18 cellular contexts compared by ENCODE assay signal in genomic region chr1:27346357-27346756, GRCh38. TPM values are rescaled to one million over a fixed set of nuclear protein-coding genes. Genes with fewer than 3 reads are reported as not detected.
DNase-seq lines count a peak whose midpoint lies in the region; ATAC-seq, FAIRE-seq and TF ChIP-seq lines count a peak whose summit lies in the region.
"Had no signal": no experiment of that assay in that cellular context is flagged by ENCODE, and none has a peak within 500 bp of the region (broad histone marks: within the 10 kb centered on the region; RNA-seq: fewer than 3 reads in every experiment).

No MANE protein-coding gene starts in this region.

- no peak for ATAC-seq in CD4-positive, CD25-positive, alpha-beta regulatory T cell (ENCODE audit: low read depth in 2 of 2)
- ATAC-seq in activated CD8-positive, alpha-beta T cell treated with anti-CD3 and anti-CD28 coated beads, Interleukin-2, amount 10 ng/mL, durations not matched to agents 7 days and 5 days: no peak
- no peak for ATAC-seq in naive thymus-derived CD8-positive, alpha-beta T cell

- H3K36me3 Mint-ChIP-seq in CD4-positive, CD25-positive, alpha-beta regulatory T cell: peaks cover 22% of the 10 kb centered on the region
- peaks cover 16 to 46% of the 10 kb centered on the region in 2 donors for H3K36me3 Mint-ChIP-seq in CD4-positive, alpha-beta memory T cell
- peaks cover 33% of the 10 kb centered on the region for H3K36me3 Mint-ChIP-seq in activated CD8-positive, alpha-beta T cell treated with anti-CD3 and anti-CD28 coated beads, Interleukin-2, amount 10 ng/mL, durations not matched to agents 7 days and 5 days (ENCODE audit: low read depth)
- peaks cover 0 to 30% (median 2%) of the 10 kb centered on the region in 3 donors for H3K36me3 Mint-ChIP-seq in naive thymus-derived CD8-positive, alpha-beta T cell
- H3K36me3 Mint-ChIP-seq: IgD-negative memory B cell had no signal

- no peak for FAIRE-seq in small intestine (lab: Jason Lieb, UNC)
- FAIRE-seq: H54, RCC 7860 had no signal

- POLR2A ChIA-PET in CD4-positive, alpha-beta memory T cell (lab: Charles Lee; ENCODE audit: partially characterized antibody): interaction anchor here (0.7 to 8.3 kb wide), 2 partner anchors 10 to 24 kb away, joined by 3 to 202 read pairs; no protein-coding TSS in a partner anchor
- POLR2A ChIA-PET in activated CD8-positive, alpha-beta T cell treated with anti-CD3 and anti-CD28 coated beads, Interleukin-2, amount 10 ng/mL, durations not matched to agents 7 days and 5 days (lab: Charles Lee): interaction anchor here (1.1 kb wide), 1 partner anchor 10 kb away, joined by 3 read pairs; no protein-coding TSS in a partner anchor
- POLR2A ChIA-PET in naive thymus-derived CD8-positive, alpha-beta T cell (lab: Charles Lee): interaction anchor here (0.7 to 10.3 kb wide), 4 partner anchors 10 to 1368 kb away, joined by 4 to 142 read pairs (median 6); partner anchors contain the start of genes MAP3K6 and TMEM222

- no peaks in the 10 kb centered on the region for H3K27me3 Mint-ChIP-seq in CD4-positive, CD25-positive, alpha-beta regulatory T cell
- no peaks in the 10 kb centered on the region for H3K27me3 Mint-ChIP-seq in CD4-positive, alpha-beta memory T cell
- H3K27me3 Mint-ChIP-seq in activated CD8-positive, alpha-beta T cell treated with anti-CD3 and anti-CD28 coated beads, Interleukin-2, amount 10 ng/mL, durations not matched to agents 7 days and 5 days (ENCODE audit: low read depth): no peaks in the 10 kb centered on the region
- H3K27me3 Mint-ChIP-seq in naive thymus-derived CD8-positive, alpha-beta T cell: no peaks in the 10 kb centered on the region
- H3K27me3 Mint-ChIP-seq: IgD-negative memory B cell had no signal

- no peak overlapping the region for H3K4me3 ChIP-seq in CD4-positive, CD25-positive, alpha-beta regulatory T cell (ENCODE audit: low read depth, low read length)
- no peak overlapping the region for H3K4me3 ChIP-seq in CD4-positive, alpha-beta memory T cell (ENCODE audit: low read length in 2 of 2)
- H3K4me3 ChIP-seq in small intestine (ENCODE audit: low read depth in 1 of 2, low read length in 2 of 2): no peak overlapping the region
- H3K4me3 ChIP-seq: BLaER1 had no signal

- CTCF ChIA-PET in CD4-positive, alpha-beta memory T cell (lab: Charles Lee; ENCODE audit: partially characterized antibody): interaction anchor here (1.1 to 9.6 kb wide), 5 partner anchors 11 to 45 kb away, joined by 3 to 105 read pairs (median 6); no protein-coding TSS in a partner anchor
- CTCF ChIA-PET in activated CD8-positive, alpha-beta T cell treated with anti-CD3 and anti-CD28 coated beads, Interleukin-2, amount 10 ng/mL, durations not matched to agents 7 days and 5 days (lab: Charles Lee): interaction anchor here (0.9 to 7.2 kb wide), 5 partner anchors 11 to 50 kb away, joined by 3 to 99 read pairs (median 4); partner anchors contain the start of gene GPR3

- peaks cover 50% of the 10 kb centered on the region for H3K4me1 ChIP-seq in CD4-positive, CD25-positive, alpha-beta regulatory T cell (ENCODE audit: control insufficient read depth, insufficient read depth, low read length, poor library complexity, severe bottlenecking)
- peaks cover 42% of the 10 kb centered on the region for H3K4me1 ChIP-seq in CD4-positive, alpha-beta memory T cell (ENCODE audit: insufficient read depth, low read length)
- peaks cover 0 to 5% of the 10 kb centered on the region in 2 donors for H3K4me1 ChIP-seq in small intestine (ENCODE audit: control insufficient read depth in 2 of 2, insufficient read depth in 1 of 2, low read depth in 1 of 2, low read length in 1 of 2)

- peaks cover 4 to 45% (median 22%) of the 10 kb centered on the region in 4 donors for H3K4me1 Mint-ChIP-seq in CD4-positive, CD25-positive, alpha-beta regulatory T cell
- H3K4me1 Mint-ChIP-seq in CD4-positive, alpha-beta memory T cell: peaks cover 18 to 46% (median 32%) of the 10 kb centered on the region in 4 donors
- H3K4me1 Mint-ChIP-seq in activated CD8-positive, alpha-beta T cell treated with anti-CD3 and anti-CD28 coated beads, Interleukin-2, amount 10 ng/mL, durations not matched to agents 7 days and 5 days (ENCODE audit: low read depth): peaks cover 42% of the 10 kb centered on the region
- H3K4me1 Mint-ChIP-seq in naive thymus-derived CD8-positive, alpha-beta T cell: peaks cover 18 to 53% (median 41%) of the 10 kb centered on the region in 4 donors

- H3K9me3 Mint-ChIP-seq in CD4-positive, CD25-positive, alpha-beta regulatory T cell: no peaks in the 10 kb centered on the region
- no peaks in the 10 kb centered on the region for H3K9me3 Mint-ChIP-seq in CD4-positive, alpha-beta memory T cell
- H3K9me3 Mint-ChIP-seq in activated CD8-positive, alpha-beta T cell treated with anti-CD3 and anti-CD28 coated beads, Interleukin-2, amount 10 ng/mL, durations not matched to agents 7 days and 5 days (ENCODE audit: insufficient read depth): no peaks in the 10 kb centered on the region
- H3K9me3 Mint-ChIP-seq in naive thymus-derived CD8-positive, alpha-beta T cell: no peaks in the 10 kb centered on the region
- H3K9me3 Mint-ChIP-seq: IgD-negative memory B cell had no signal

- no peak overlapping the region for H3K27ac ChIP-seq in CD4-positive, CD25-positive, alpha-beta regulatory T cell (ENCODE audit: insufficient read depth, low read length, poor library complexity, severe bottlenecking)
- H3K27ac ChIP-seq in CD4-positive, alpha-beta memory T cell (ENCODE audit: low read depth, low read length): no peak overlapping the region
- no peak overlapping the region for H3K27ac ChIP-seq in small intestine (ENCODE audit: low read depth in 1 of 2, low read length in 1 of 2)
- H3K27ac ChIP-seq: BLaER1 had no signal

- DNase-seq in CD4-positive, CD25-positive, alpha-beta regulatory T cell: no peak
- DNase-seq in CD4-positive, alpha-beta memory T cell: no peak
- DNase-seq in activated CD8-positive, alpha-beta T cell treated with anti-CD3 and anti-CD28 coated beads, Interleukin-2, amount 10 ng/mL, durations not matched to agents 7 days and 5 days: no peak
- no peak for DNase-seq in naive thymus-derived CD8-positive, alpha-beta T cell
- DNase-seq in erythroblast (lab: John Stamatoyannopoulos, UW) (no peak), small intestine (no peak), SW480 (ENCODE audit: low spot score) (no peak)
- DNase-seq: Caco-2, DMS53, NCI-H1417, NCI-H2029, NCI-H510A treated with DMSO at 0.1 percent for 48 hours, SIG-M5 had no signal

- H3K36me3 ChIP-seq in CD4-positive, CD25-positive, alpha-beta regulatory T cell (ENCODE audit: control insufficient read depth, insufficient read depth, low read length): peaks cover 30% of the 10 kb centered on the region
- H3K36me3 ChIP-seq in CD4-positive, alpha-beta memory T cell (ENCODE audit: insufficient read depth, low read length): peaks cover 22% of the 10 kb centered on the region
- H3K36me3 ChIP-seq in small intestine (ENCODE audit: control insufficient read depth in 2 of 2, insufficient read depth in 2 of 2, low read length in 2 of 2): no peaks in the 10 kb centered on the region

- H3K27me3 ChIP-seq in CD4-positive, CD25-positive, alpha-beta regulatory T cell (ENCODE audit: control insufficient read depth, insufficient read depth, low read length): no peaks in the 10 kb centered on the region
- H3K27me3 ChIP-seq in CD4-positive, alpha-beta memory T cell (ENCODE audit: insufficient read depth, low read length): no peaks in the 10 kb centered on the region
- H3K27me3 ChIP-seq in small intestine (ENCODE audit: control insufficient read depth in 2 of 2, insufficient read depth in 2 of 2, low read length in 2 of 2): no peaks in the 10 kb centered on the region
- H3K27me3 ChIP-seq: BLaER1 had no signal

- 93 to 97% (median 94%) methylated on average over 8 of the region's 8 CpGs for WGBS in small intestine, 3 donors

- intact Hi-C loops in CD4-positive, alpha-beta memory T cell (cut with micrococcal nuclease): no loop called here

- H3K4me3 Mint-ChIP-seq in CD4-positive, CD25-positive, alpha-beta regulatory T cell: peak overlapping the region in 3 of 4 donors; percentile 62 to 93 (median 71)
- peak overlapping the region in 5 of 8 donors; percentile 27 to 73 (median 54) for H3K4me3 Mint-ChIP-seq in CD4-positive, alpha-beta memory T cell
- H3K4me3 Mint-ChIP-seq in activated CD8-positive, alpha-beta T cell treated with anti-CD3 and anti-CD28 coated beads, Interleukin-2, amount 10 ng/mL, durations not matched to agents 7 days and 5 days: no peak overlapping the region
- peak overlapping the region in 7 of 10 donors; percentile 4 to 66 (median 39) for H3K4me3 Mint-ChIP-seq in naive thymus-derived CD8-positive, alpha-beta T cell

- no peak for TF ChIP-seq POLR2A in erythroblast (IDR thresholded peaks at IDR 0.05; ENCODE audit: low read length)

- H3K9me3 ChIP-seq in CD4-positive, CD25-positive, alpha-beta regulatory T cell (ENCODE audit: control insufficient read depth in 2 of 2, low read length in 2 of 2): no peaks in the 10 kb centered on the region
- H3K9me3 ChIP-seq in CD4-positive, alpha-beta memory T cell (ENCODE audit: control insufficient read depth in 1 of 2, low read length in 2 of 2): no peaks in the 10 kb centered on the region
- no peaks in the 10 kb centered on the region for H3K9me3 ChIP-seq in small intestine (ENCODE audit: control insufficient read depth, low read depth)
- H3K9me3 ChIP-seq: BLaER1, Caco-2 had no signal

- peak overlapping the region in 2 of 3 donors; percentile 31 to 56 for H3K27ac Mint-ChIP-seq in CD4-positive, CD25-positive, alpha-beta regulatory T cell
- H3K27ac Mint-ChIP-seq in CD4-positive, alpha-beta memory T cell: peak overlapping the region in 4 of 7 donors; percentile 53 to 82 (median 62)
- H3K27ac Mint-ChIP-seq in activated CD8-positive, alpha-beta T cell treated with anti-CD3 and anti-CD28 coated beads, Interleukin-2, amount 10 ng/mL, durations not matched to agents 7 days and 5 days: peak overlapping the region; percentile 5
- H3K27ac Mint-ChIP-seq in naive thymus-derived CD8-positive, alpha-beta T cell: peak overlapping the region in 5 of 10 donors; percentile 57 to 87 (median 74)

RNA-seq across cellular contexts. Expression of gene SYTL1, which starts 4.5 kb away (rescaled TPM):
- total RNA-seq in CD4-positive, CD25-positive, alpha-beta regulatory T cell: 191 TPM
- 100 to 1,000 TPM in 3 of 4 donors, 10 to 100 TPM in 1; 91.0 to 138 (median 120) TPM for polyA plus RNA-seq in CD4-positive, CD25-positive, alpha-beta regulatory T cell
- 100 to 1,000 TPM; 146 to 158 TPM for total RNA-seq in CD4-positive, alpha-beta memory T cell
- polyA plus RNA-seq in CD4-positive, alpha-beta memory T cell: 100 to 1,000 TPM in 1 of 2 donors, 10 to 100 TPM in 1; 99.7 to 141 TPM
- total RNA-seq in activated CD8-positive, alpha-beta T cell treated with anti-CD3 and anti-CD28 coated beads, Interleukin-2, amount 10 ng/mL, durations not matched to agents 7 days and 5 days: 10 to 100 TPM; 81.0 to 83.1 TPM
- total RNA-seq in naive thymus-derived CD8-positive, alpha-beta T cell: 100 to 1,000 TPM; 125 to 135 TPM
- 10 to 100 TPM; 74.4 to 92.3 (median 91.9) TPM for polyA plus RNA-seq in naive thymus-derived CD8-positive, alpha-beta T cell
- polyA plus RNA-seq in small intestine: 1 to 10 TPM; 2.5 to 9.5 (median 5.2) TPM

RNA-seq across cellular contexts. Expression of gene MAP3K6, which starts 20.4 kb away (rescaled TPM):
- 4.5 TPM for total RNA-seq in CD4-positive, CD25-positive, alpha-beta regulatory T cell
- 1 to 10 TPM; 3.8 to 8.3 (median 6.2) TPM for polyA plus RNA-seq in CD4-positive, CD25-positive, alpha-beta regulatory T cell
- total RNA-seq in CD4-positive, alpha-beta memory T cell: 10 to 100 TPM in 1 of 2 experiments, 1 to 10 TPM in 1; 8.8 to 11.7 TPM
- polyA plus RNA-seq in CD4-positive, alpha-beta memory T cell: 1 to 10 TPM; 4.5 to 8.1 TPM
- 10 to 100 TPM in 1 of 2 experiments, 1 to 10 TPM in 1; 7.8 to 12.3 TPM for total RNA-seq in activated CD8-positive, alpha-beta T cell treated with anti-CD3 and anti-CD28 coated beads, Interleukin-2, amount 10 ng/mL, durations not matched to agents 7 days and 5 days
- 10 to 100 TPM; 10.1 to 11.6 TPM for total RNA-seq in naive thymus-derived CD8-positive, alpha-beta T cell
- polyA plus RNA-seq in naive thymus-derived CD8-positive, alpha-beta T cell: 1 to 10 TPM; 1.7 to 6.0 (median 3.0) TPM
- 10 to 100 TPM in 1 of 3 donors, 1 to 10 TPM in 2; 1.6 to 19.4 (median 5.1) TPM for polyA plus RNA-seq in small intestine

RNA-seq across cellular contexts. Expression of gene TMEM222, which starts 24.4 kb away (rescaled TPM):
- 26.3 TPM for total RNA-seq in CD4-positive, CD25-positive, alpha-beta regulatory T cell
- polyA plus RNA-seq in CD4-positive, CD25-positive, alpha-beta regulatory T cell: 10 to 100 TPM; 59.9 to 71.2 (median 67.4) TPM
- total RNA-seq in CD4-positive, alpha-beta memory T cell: 10 to 100 TPM; 44.4 to 45.4 TPM
- polyA plus RNA-seq in CD4-positive, alpha-beta memory T cell: 10 to 100 TPM; 55.4 to 80.9 TPM
- total RNA-seq in activated CD8-positive, alpha-beta T cell treated with anti-CD3 and anti-CD28 coated beads, Interleukin-2, amount 10 ng/mL, durations not matched to agents 7 days and 5 days: 10 to 100 TPM; 35.2 to 38.5 TPM
- 10 to 100 TPM; 42.5 to 44.0 TPM for total RNA-seq in naive thymus-derived CD8-positive, alpha-beta T cell
- 10 to 100 TPM; 54.1 to 57.1 (median 56.9) TPM for polyA plus RNA-seq in naive thymus-derived CD8-positive, alpha-beta T cell
- 10 to 100 TPM; 30.3 to 51.7 (median 32.4) TPM for polyA plus RNA-seq in small intestine

RNA-seq across cellular contexts. Expression of gene FCN3, which starts 28.3 kb away (rescaled TPM):
- total RNA-seq in CD4-positive, CD25-positive, alpha-beta regulatory T cell: not detected
- polyA plus RNA-seq in CD4-positive, CD25-positive, alpha-beta regulatory T cell: not detected
- total RNA-seq in CD4-positive, alpha-beta memory T cell: not detected
- polyA plus RNA-seq in CD4-positive, alpha-beta memory T cell: not detected
- total RNA-seq in activated CD8-positive, alpha-beta T cell treated with anti-CD3 and anti-CD28 coated beads, Interleukin-2, amount 10 ng/mL, durations not matched to agents 7 days and 5 days: not detected
- not detected for total RNA-seq in naive thymus-derived CD8-positive, alpha-beta T cell
- polyA plus RNA-seq in naive thymus-derived CD8-positive, alpha-beta T cell: not detected
- polyA plus RNA-seq in small intestine: 1 to 10 TPM in 2 of 3 donors, under 1 TPM in 1; 0.89 to 3.6 (median 1.6) TPM
- total RNA-seq: Caco-2, HT1080 had no signal
- polyA plus RNA-seq: IgD-negative memory B cell had no signal

RNA-seq across cellular contexts. Expression of gene CD164L2, which starts 36.8 kb away (rescaled TPM):
- not detected for total RNA-seq in CD4-positive, CD25-positive, alpha-beta regulatory T cell
- not detected for polyA plus RNA-seq in CD4-positive, CD25-positive, alpha-beta regulatory T cell
- total RNA-seq in CD4-positive, alpha-beta memory T cell: not detected
- under 1 TPM in 1 of 2 donors, not detected in 1; 0.22 TPM for polyA plus RNA-seq in CD4-positive, alpha-beta memory T cell
- total RNA-seq in activated CD8-positive, alpha-beta T cell treated with anti-CD3 and anti-CD28 coated beads, Interleukin-2, amount 10 ng/mL, durations not matched to agents 7 days and 5 days: not detected
- total RNA-seq in naive thymus-derived CD8-positive, alpha-beta T cell: not detected
- under 1 TPM in 1 of 3 donors, not detected in 2; 0.17 TPM for polyA plus RNA-seq in naive thymus-derived CD8-positive, alpha-beta T cell
- under 1 TPM in 1 of 3 donors, not detected in 2; 0.04 TPM for polyA plus RNA-seq in small intestine
- total RNA-seq: Caco-2, HT1080 had no signal
- polyA plus RNA-seq: IgD-negative memory B cell had no signal
